In the genomic region with DNA sequence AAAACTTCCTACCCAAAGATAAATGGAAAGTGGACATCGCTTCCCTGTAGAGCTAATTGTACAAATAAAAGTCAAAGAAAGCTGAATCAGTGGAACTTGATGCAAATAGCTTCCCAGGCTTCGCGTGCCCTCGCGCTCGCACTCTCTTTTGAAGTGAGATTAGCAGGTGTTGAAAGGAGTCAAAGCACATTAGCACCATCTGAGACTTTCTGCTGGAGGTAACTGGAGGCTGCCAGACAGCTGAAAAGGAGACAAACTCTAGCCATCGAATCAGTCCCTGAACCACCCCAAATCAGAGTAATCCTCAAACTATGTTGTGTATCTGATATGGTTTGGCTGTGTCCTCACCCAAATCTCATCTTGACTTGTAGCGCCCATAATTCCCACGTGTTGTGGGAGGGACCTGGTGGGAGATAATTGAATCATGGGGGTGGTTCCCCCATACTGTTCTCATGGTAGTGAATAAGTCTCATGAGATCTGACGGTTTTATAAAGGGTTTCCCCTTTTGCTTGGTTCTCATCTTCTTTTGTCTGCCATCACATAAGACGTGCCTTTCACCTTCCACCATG, we compare ENCODE assay signal across 1 cellular context.
TF ChIP-seq lines count a peak whose summit lies in the region.

No MANE protein-coding gene starts in this region.

TF ChIP-seq in HepG2, 621 proteins besides CTCF, POLR2A, EP300 and RAD21 (continued from another document):
- TF ChIP-seq, protein P1, sequence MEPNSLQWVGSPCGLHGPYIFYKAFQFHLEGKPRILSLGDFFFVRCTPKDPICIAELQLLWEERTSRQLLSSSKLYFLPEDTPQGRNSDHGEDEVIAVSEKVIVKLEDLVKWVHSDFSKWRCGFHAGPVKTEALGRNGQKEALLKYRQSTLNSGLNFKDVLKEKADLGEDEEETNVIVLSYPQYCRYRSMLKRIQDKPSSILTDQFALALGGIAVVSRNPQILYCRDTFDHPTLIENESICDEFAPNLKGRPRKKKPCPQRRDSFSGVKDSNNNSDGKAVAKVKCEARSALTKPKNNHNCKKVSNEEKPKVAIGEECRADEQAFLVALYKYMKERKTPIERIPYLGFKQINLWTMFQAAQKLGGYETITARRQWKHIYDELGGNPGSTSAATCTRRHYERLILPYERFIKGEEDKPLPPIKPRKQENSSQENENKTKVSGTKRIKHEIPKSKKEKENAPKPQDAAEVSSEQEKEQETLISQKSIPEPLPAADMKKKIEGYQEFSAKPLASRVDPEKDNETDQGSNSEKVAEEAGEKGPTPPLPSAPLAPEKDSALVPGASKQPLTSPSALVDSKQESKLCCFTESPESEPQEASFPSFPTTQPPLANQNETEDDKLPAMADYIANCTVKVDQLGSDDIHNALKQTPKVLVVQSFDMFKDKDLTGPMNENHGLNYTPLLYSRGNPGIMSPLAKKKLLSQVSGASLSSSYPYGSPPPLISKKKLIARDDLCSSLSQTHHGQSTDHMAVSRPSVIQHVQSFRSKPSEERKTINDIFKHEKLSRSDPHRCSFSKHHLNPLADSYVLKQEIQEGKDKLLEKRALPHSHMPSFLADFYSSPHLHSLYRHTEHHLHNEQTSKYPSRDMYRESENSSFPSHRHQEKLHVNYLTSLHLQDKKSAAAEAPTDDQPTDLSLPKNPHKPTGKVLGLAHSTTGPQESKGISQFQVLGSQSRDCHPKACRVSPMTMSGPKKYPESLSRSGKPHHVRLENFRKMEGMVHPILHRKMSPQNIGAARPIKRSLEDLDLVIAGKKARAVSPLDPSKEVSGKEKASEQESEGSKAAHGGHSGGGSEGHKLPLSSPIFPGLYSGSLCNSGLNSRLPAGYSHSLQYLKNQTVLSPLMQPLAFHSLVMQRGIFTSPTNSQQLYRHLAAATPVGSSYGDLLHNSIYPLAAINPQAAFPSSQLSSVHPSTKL (CRISPR knock-in tag; IDR thresholded peaks at IDR 0.05): no peak
- TF ChIP-seq ZNF552 (CRISPR knock-in tag; IDR thresholded peaks at IDR 0.05; ENCODE audit: borderline replicate concordance): no peak
- 0 out of 2 replicates have a peak, but pooled peaks have one; percentile 20 for TF ChIP-seq TBX3 (IDR thresholded peaks at IDR 0.05; ENCODE audit: borderline replicate concordance)
- TF ChIP-seq ZNF335 (CRISPR knock-in tag; IDR thresholded peaks at IDR 0.05): no peak
- TF ChIP-seq, protein P2, sequence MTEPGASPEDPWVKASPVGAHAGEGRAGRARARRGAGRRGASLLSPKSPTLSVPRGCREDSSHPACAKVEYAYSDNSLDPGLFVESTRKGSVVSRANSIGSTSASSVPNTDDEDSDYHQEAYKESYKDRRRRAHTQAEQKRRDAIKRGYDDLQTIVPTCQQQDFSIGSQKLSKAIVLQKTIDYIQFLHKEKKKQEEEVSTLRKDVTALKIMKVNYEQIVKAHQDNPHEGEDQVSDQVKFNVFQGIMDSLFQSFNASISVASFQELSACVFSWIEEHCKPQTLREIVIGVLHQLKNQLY (CRISPR knock-in tag; IDR thresholded peaks at IDR 0.05): no peak
- TF ChIP-seq ZBTB33 (CRISPR knock-in tag; IDR thresholded peaks at IDR 0.05): peak; percentile 37; the same call in 1 of the 2 replicates
- no peak for TF ChIP-seq CEBPB (IDR thresholded peaks at IDR 0.05; ENCODE audit: borderline replicate concordance, low read depth, low read length)
- TF ChIP-seq ZNF367 (CRISPR knock-in tag; IDR thresholded peaks at IDR 0.05; ENCODE audit: borderline replicate concordance): no peak
- no peak for TF ChIP-seq MIXL1 (CRISPR knock-in tag; IDR thresholded peaks at IDR 0.05)
- TF ChIP-seq MXD4 (CRISPR knock-in tag; IDR thresholded peaks at IDR 0.05): no peak
- TF ChIP-seq, protein P3, sequence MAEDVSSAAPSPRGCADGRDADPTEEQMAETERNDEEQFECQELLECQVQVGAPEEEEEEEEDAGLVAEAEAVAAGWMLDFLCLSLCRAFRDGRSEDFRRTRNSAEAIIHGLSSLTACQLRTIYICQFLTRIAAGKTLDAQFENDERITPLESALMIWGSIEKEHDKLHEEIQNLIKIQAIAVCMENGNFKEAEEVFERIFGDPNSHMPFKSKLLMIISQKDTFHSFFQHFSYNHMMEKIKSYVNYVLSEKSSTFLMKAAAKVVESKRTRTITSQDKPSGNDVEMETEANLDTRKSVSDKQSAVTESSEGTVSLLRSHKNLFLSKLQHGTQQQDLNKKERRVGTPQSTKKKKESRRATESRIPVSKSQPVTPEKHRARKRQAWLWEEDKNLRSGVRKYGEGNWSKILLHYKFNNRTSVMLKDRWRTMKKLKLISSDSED (CRISPR knock-in tag; IDR thresholded peaks at IDR 0.05): no peak
- TF ChIP-seq ZFP41 (CRISPR knock-in tag; IDR thresholded peaks at IDR 0.05; ENCODE audit: borderline replicate concordance): no peak
- no peak for TF ChIP-seq ZNF746 (CRISPR knock-in tag; IDR thresholded peaks at IDR 0.05)
- no peak for TF ChIP-seq FOXA1 (IDR thresholded peaks at IDR 0.05)
- no peak for TF ChIP-seq FOXA1 (CRISPR knock-in tag; IDR thresholded peaks at IDR 0.05)
- TF ChIP-seq, protein P4, sequence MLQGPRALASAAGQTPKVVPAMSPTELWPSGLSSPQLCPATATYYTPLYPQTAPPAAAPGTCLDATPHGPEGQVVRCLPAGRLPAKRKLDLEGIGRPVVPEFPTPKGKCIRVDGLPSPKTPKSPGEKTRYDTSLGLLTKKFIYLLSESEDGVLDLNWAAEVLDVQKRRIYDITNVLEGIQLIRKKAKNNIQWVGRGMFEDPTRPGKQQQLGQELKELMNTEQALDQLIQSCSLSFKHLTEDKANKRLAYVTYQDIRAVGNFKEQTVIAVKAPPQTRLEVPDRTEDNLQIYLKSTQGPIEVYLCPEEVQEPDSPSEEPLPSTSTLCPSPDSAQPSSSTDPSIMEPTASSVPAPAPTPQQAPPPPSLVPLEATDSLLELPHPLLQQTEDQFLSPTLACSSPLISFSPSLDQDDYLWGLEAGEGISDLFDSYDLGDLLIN (CRISPR knock-in tag; IDR thresholded peaks at IDR 0.05; ENCODE audit: borderline replicate concordance): no peak
- TF ChIP-seq ARNTL (CRISPR knock-in tag; IDR thresholded peaks at IDR 0.05): no peak
- TF ChIP-seq POGZ (CRISPR knock-in tag; IDR thresholded peaks at IDR 0.05): no peak
- no peak for TF ChIP-seq ZNF816 (CRISPR knock-in tag; IDR thresholded peaks at IDR 0.05; ENCODE audit: borderline replicate concordance)
- TF ChIP-seq, protein P5, sequence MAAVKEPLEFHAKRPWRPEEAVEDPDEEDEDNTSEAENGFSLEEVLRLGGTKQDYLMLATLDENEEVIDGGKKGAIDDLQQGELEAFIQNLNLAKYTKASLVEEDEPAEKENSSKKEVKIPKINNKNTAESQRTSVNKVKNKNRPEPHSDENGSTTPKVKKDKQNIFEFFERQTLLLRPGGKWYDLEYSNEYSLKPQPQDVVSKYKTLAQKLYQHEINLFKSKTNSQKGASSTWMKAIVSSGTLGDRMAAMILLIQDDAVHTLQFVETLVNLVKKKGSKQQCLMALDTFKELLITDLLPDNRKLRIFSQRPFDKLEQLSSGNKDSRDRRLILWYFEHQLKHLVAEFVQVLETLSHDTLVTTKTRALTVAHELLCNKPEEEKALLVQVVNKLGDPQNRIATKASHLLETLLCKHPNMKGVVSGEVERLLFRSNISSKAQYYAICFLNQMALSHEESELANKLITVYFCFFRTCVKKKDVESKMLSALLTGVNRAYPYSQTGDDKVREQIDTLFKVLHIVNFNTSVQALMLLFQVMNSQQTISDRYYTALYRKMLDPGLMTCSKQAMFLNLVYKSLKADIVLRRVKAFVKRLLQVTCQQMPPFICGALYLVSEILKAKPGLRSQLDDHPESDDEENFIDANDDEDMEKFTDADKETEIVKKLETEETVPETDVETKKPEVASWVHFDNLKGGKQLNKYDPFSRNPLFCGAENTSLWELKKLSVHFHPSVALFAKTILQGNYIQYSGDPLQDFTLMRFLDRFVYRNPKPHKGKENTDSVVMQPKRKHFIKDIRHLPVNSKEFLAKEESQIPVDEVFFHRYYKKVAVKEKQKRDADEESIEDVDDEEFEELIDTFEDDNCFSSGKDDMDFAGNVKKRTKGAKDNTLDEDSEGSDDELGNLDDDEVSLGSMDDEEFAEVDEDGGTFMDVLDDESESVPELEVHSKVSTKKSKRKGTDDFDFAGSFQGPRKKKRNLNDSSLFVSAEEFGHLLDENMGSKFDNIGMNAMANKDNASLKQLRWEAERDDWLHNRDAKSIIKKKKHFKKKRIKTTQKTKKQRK (IDR thresholded peaks at IDR 0.05; ENCODE audit: low read length): no peak
- 0 out of 2 replicates have a peak, but pooled peaks have one; percentile 35 for TF ChIP-seq ELF4 (CRISPR knock-in tag; IDR thresholded peaks at IDR 0.05; ENCODE audit: borderline replicate concordance)
- no peak for TF ChIP-seq GPBP1L1 (CRISPR knock-in tag; IDR thresholded peaks at IDR 0.05)
- no peak for TF ChIP-seq HES4 (CRISPR knock-in tag; IDR thresholded peaks at IDR 0.05; ENCODE audit: borderline replicate concordance)
- TF ChIP-seq NFIB (CRISPR knock-in tag; IDR thresholded peaks at IDR 0.05; ENCODE audit: borderline replicate concordance): no peak
- no peak for TF ChIP-seq ATRX (CRISPR knock-in tag; IDR thresholded peaks at IDR 0.05; ENCODE audit: borderline replicate concordance)
